In genomic region chr19:49866933-49867782, GRCh38 we compare ENCODE assay signal across 1 cellular context.
A peak's percentile ranks its signal among the peaks of the same experiment; 100 is the strongest.
TF ChIP-seq lines count a peak whose summit lies in the region.

PNKP (minus strand) TSS chr19:49867576; CDS start chr19:49867204, 372 bp downstream.

TF ChIP-seq in K562, 482 proteins besides CTCF, POLR2A, EP300 and RAD21 (continued from another document and continues in another):
- TF ChIP-seq MLX (CRISPR knock-in tag; conservative IDR thresholded peaks at IDR 0.05) (no peak), CBX5 (IDR thresholded peaks at IDR 0.05; ENCODE audit: borderline replicate concordance, low read depth) (no peak), ZNF134 (CRISPR knock-in tag; conservative IDR thresholded peaks at IDR 0.05) (no peak), RBFOX2 (IDR thresholded peaks at IDR 0.05; ENCODE audit: low read depth, low read length) (peak; percentile 93), POLR2H (tag; IDR thresholded peaks at IDR 0.05; ENCODE audit: low read depth) (peak; percentile 52; the same call in 1 of the 2 replicates), SAFB (IDR thresholded peaks at IDR 0.05; ENCODE audit: borderline replicate concordance, low read depth, low read length) (peak; percentile 73), EWSR1 (IDR thresholded peaks at IDR 0.05; ENCODE audit: borderline replicate concordance, low read depth, partially characterized antibody) (no peak), MECOM (CRISPR knock-in tag; IDR thresholded peaks at IDR 0.05) (no peak), HOMEZ (CRISPR knock-in tag; IDR thresholded peaks at IDR 0.05) (no peak), KDM5B (IDR thresholded peaks at IDR 0.05; ENCODE audit: insufficient replicate concordance, low read depth, low read length) (peak; percentile 86), ZBTB9 (CRISPR knock-in tag; IDR thresholded peaks at IDR 0.05) (peak; percentile 25; the same call in 1 of the 2 replicates), ZNF140 (CRISPR knock-in tag; IDR thresholded peaks at IDR 0.05) (no peak), NFIX (CRISPR knock-in tag; IDR thresholded peaks at IDR 0.05; ENCODE audit: low read depth) (no peak), SFPQ (IDR thresholded peaks at IDR 0.05; ENCODE audit: low read depth, low read length) (no peak), HDAC6 (IDR thresholded peaks at IDR 0.05; ENCODE audit: low read depth, low read length) (no peak), FOXA3 (CRISPR knock-in tag; conservative IDR thresholded peaks at IDR 0.05 in 1 of 2, IDR thresholded peaks at IDR 0.05 in 1 of 2) (0 out of 4 replicates have a peak, but pooled peaks of 1 of the 2 experiments have one; percentile 11), PHF21A (IDR thresholded peaks at IDR 0.05; ENCODE audit: borderline replicate concordance, low read depth) (no peak), FUS (optimal IDR thresholded peaks at IDR 0.05; ENCODE audit: low read depth, low read length) (peak; percentile 30), PHB2 (IDR thresholded peaks at IDR 0.05; ENCODE audit: low read depth) (no peak), TAF1 (IDR thresholded peaks at IDR 0.05; ENCODE audit: control insufficient read depth, extremely low read depth, insufficient read depth, low read length, severe bottlenecking) (peak; percentile 23), KLF13 (tag; IDR thresholded peaks at IDR 0.05; ENCODE audit: borderline replicate concordance, low read depth) (peak; percentile 90), PPARD (CRISPR knock-in tag; IDR thresholded peaks at IDR 0.05) (no peak), BRD9 (IDR thresholded peaks at IDR 0.05; ENCODE audit: low read depth, partially characterized antibody) (no peak), AFF1 (IDR thresholded peaks at IDR 0.05; ENCODE audit: low read depth in 1 of 2, partially characterized antibody in 2 of 2) (no peak), HMGN3 (IDR thresholded peaks at IDR 0.05; ENCODE audit: borderline replicate concordance, extremely low read depth, insufficient read length, low read depth, low read length) (peak; percentile 84), SIN3B (IDR thresholded peaks at IDR 0.05; ENCODE audit: low read depth) (peak; percentile 93), CGGBP1 (CRISPR knock-in tag; IDR thresholded peaks at IDR 0.05) (no peak), RCOR1 (IDR thresholded peaks at IDR 0.05; ENCODE audit: borderline replicate concordance in 1 of 2, low read depth in 2 of 2, low read length in 2 of 2) (0 out of 4 replicates have a peak, but pooled peaks of 1 of the 2 experiments have one; percentile 6), ZNF445 (CRISPR knock-in tag; IDR thresholded peaks at IDR 0.05; ENCODE audit: low read depth) (no peak), FOXK1 (CRISPR knock-in tag; IDR thresholded peaks at IDR 0.05; ENCODE audit: borderline replicate concordance) (no peak), SMARCC2 (IDR thresholded peaks at IDR 0.05; ENCODE audit: low read depth) (no peak), ZBTB1 (CRISPR knock-in tag; IDR thresholded peaks at IDR 0.05; ENCODE audit: borderline replicate concordance, low read depth) (no peak; the same call in 1 of the 2 replicates), LEF1 (IDR thresholded peaks at IDR 0.05) (no peak), PYGO2 (tag; IDR thresholded peaks at IDR 0.05) (no peak), MAZ (CRISPR knock-in tag; conservative IDR thresholded peaks at IDR 0.05 in 1 of 2, IDR thresholded peaks at IDR 0.05 in 1 of 2) (peak; percentile 88 to 89; a peak in 3 of 4 replicates), E2F1 (CRISPR knock-in tag; IDR thresholded peaks at IDR 0.05) (no peak), POLR2AphosphoS5 (IDR thresholded peaks at IDR 0.05; ENCODE audit: control insufficient read depth, insufficient read depth, low read depth, low read length) (0 out of 2 replicates have a peak, but pooled peaks have one; percentile 65), C11orf30 (IDR thresholded peaks at IDR 0.05; ENCODE audit: low read depth) (peak; percentile 97), CTBP1 (IDR thresholded peaks at IDR 0.05; ENCODE audit: borderline replicate concordance) (peak; percentile 81), KDM2B (CRISPR knock-in tag; IDR thresholded peaks at IDR 0.05) (0 out of 2 replicates have a peak, but pooled peaks have one; percentile 42), ZBTB11 (CRISPR knock-in tag; IDR thresholded peaks at IDR 0.05) (peak; percentile 53 to 97 (median 77); a peak in 4 of 6 replicates), TFAP4 (CRISPR knock-in tag; IDR thresholded peaks at IDR 0.05; ENCODE audit: borderline replicate concordance) (peak; percentile 85), ZNF274 (IDR thresholded peaks at IDR 0.05; ENCODE audit: borderline replicate concordance, low read depth, low read length) (no peak), KLF16 (IDR thresholded peaks at IDR 0.05) (no peak)
